ENCODE assay signal across 8 cellular contexts in genomic region chr1:1472046-1472876, GRCh38. TPM values are rescaled to one million over a fixed set of nuclear protein-coding genes. Genes with fewer than 3 reads are reported as not detected.
DNase-seq lines count a peak whose midpoint lies in the region; ATAC-seq and TF ChIP-seq lines count a peak whose summit lies in the region.
"Not testable (repeated sequence)": the region's sequence is repeated elsewhere in the genome, so short reads cannot be mapped to it uniquely, and the experiment has no call there.

No MANE protein-coding gene starts in this region.

- peak overlapping the region; percentile 88 for H3K9ac ChIP-seq in adipocyte (ENCODE audit: low read length)

- not testable (repeated sequence) for H3K36me3 ChIP-seq in CD4-positive, alpha-beta memory T cell (ENCODE audit: insufficient read depth, low read length); adipocyte (ENCODE audit: control insufficient read depth, insufficient read depth, low read length, severe bottlenecking)

- peak; percentile 18 for ATAC-seq in GM21619 (IDR thresholded peaks at IDR 0.05; ENCODE audit: unreplicated experiment)

- intact Hi-C loops in CD4-positive, alpha-beta memory T cell (cut with micrococcal nuclease): not testable (repeated sequence)

- H3K27me3 ChIP-seq in CD4-positive, alpha-beta memory T cell (ENCODE audit: insufficient read depth, low read length); HL-60 (ENCODE audit: insufficient read depth, poor library complexity, severe bottlenecking); adipocyte (replicated peaks; ENCODE audit: control insufficient read depth, insufficient read depth, low read length): not testable (repeated sequence)

- peak overlapping the region; percentile 46 to 92 (median 74) for H3K27ac Mint-ChIP-seq in CD4-positive, alpha-beta memory T cell
- H3K27ac Mint-ChIP-seq in T-helper 1 cell treated with Interleukin-12 subunit alpha and Interleukin-12 subunit beta and Interleukin-4 antibody, amounts not matched to agents 30 μg/mL and 1 μg/mL, for 36 hours: peak overlapping the region; percentile 52
- peak overlapping the region; percentile 72 for H3K27ac Mint-ChIP-seq in mesothelial cell of epicardium

- TF ChIP-seq CTCF in HL-60 (IDR thresholded peaks at IDR 0.05; ENCODE audit: insufficient read depth, low read length); fibroblast of mammary gland (conservative IDR thresholded peaks at IDR 0.05; ENCODE audit: control insufficient read depth, insufficient read depth, low read depth, low read length); mesothelial cell of epicardium (IDR thresholded peaks at IDR 0.05; ENCODE audit: unreplicated experiment): not testable (repeated sequence)

- CTCF ChIA-PET in CD4-positive, alpha-beta memory T cell (lab: Charles Lee; ENCODE audit: partially characterized antibody): not testable (repeated sequence)

- H3K4me3 ChIP-seq in CD4-positive, alpha-beta memory T cell (ENCODE audit: low read length in 2 of 2): not testable (repeated sequence)
- H3K4me3 ChIP-seq in HL-60 (replicated peaks; ENCODE audit: insufficient read depth, low read length) (peak overlapping the region; percentile 82), adipocyte (ENCODE audit: low read length) (peak overlapping the region; percentile 91), fibroblast of mammary gland (ENCODE audit: control insufficient read depth, low read depth, low read length) (peak overlapping the region; percentile 76)

- H3K4me1 Mint-ChIP-seq in CD4-positive, alpha-beta memory T cell: peaks cover 8 to 38% (median 19%) of the 10 kb centered on the region in 4 donors
- H3K4me1 Mint-ChIP-seq in T-helper 1 cell treated with Interleukin-12 subunit alpha and Interleukin-12 subunit beta and Interleukin-4 antibody, amounts not matched to agents 30 μg/mL and 1 μg/mL, for 36 hours (ENCODE audit: low read depth): peaks cover 16% of the 10 kb centered on the region
- peaks cover 20% of the 10 kb centered on the region for H3K4me1 Mint-ChIP-seq in mesothelial cell of epicardium

- POLR2A ChIA-PET in CD4-positive, alpha-beta memory T cell (lab: Charles Lee; ENCODE audit: partially characterized antibody): not testable (repeated sequence)

- H3K4me3 Mint-ChIP-seq in CD4-positive, alpha-beta memory T cell: peak overlapping the region; percentile 72 to 83 (median 75)
- H3K4me3 Mint-ChIP-seq in T-helper 1 cell treated with Interleukin-12 subunit alpha and Interleukin-12 subunit beta and Interleukin-4 antibody, amounts not matched to agents 30 μg/mL and 1 μg/mL, for 36 hours: peak overlapping the region; percentile 76
- H3K4me3 Mint-ChIP-seq in mesothelial cell of epicardium: peak overlapping the region; percentile 70

- not testable (repeated sequence) for H3K36me3 Mint-ChIP-seq in CD4-positive, alpha-beta memory T cell; T-helper 1 cell treated with Interleukin-12 subunit alpha and Interleukin-12 subunit beta and Interleukin-4 antibody, amounts not matched to agents 30 μg/mL and 1 μg/mL, for 36 hours (ENCODE audit: low read depth); mesothelial cell of epicardium

- not testable (repeated sequence) for H3K27me3 Mint-ChIP-seq in CD4-positive, alpha-beta memory T cell; T-helper 1 cell treated with Interleukin-12 subunit alpha and Interleukin-12 subunit beta and Interleukin-4 antibody, amounts not matched to agents 30 μg/mL and 1 μg/mL, for 36 hours (ENCODE audit: low read depth); mesothelial cell of epicardium (ENCODE audit: low read depth)

- not testable (repeated sequence) for H3K9me3 ChIP-seq in CD4-positive, alpha-beta memory T cell (ENCODE audit: control insufficient read depth in 1 of 2, low read length in 2 of 2); adipocyte (ENCODE audit: control insufficient read depth, low read length)

- peak overlapping the region; percentile 8 for H3K27ac ChIP-seq in CD4-positive, alpha-beta memory T cell (ENCODE audit: low read depth, low read length)
- peak overlapping the region; percentile 86 for H3K27ac ChIP-seq in HL-60 (replicated peaks)

- H3K4me1 ChIP-seq in CD4-positive, alpha-beta memory T cell (ENCODE audit: insufficient read depth, low read length): peaks cover 24% of the 10 kb centered on the region
- H3K4me1 ChIP-seq in adipocyte (ENCODE audit: control insufficient read depth, insufficient read depth, low read length): peaks cover 15% of the 10 kb centered on the region

- DNase-seq in CD4-positive, alpha-beta memory T cell: peak in 4 of 5 donors; percentile 20 to 39 (median 26)
- DNase-seq in HL-60 (ENCODE audit: low read depth in 1 of 2, low spot score in 1 of 2); fibroblast of mammary gland (ENCODE audit: low read depth); mesothelial cell of epicardium (ENCODE audit: low spot score in 2 of 2, unreplicated experiment in 2 of 2): not testable (repeated sequence)
- DNase-seq in adipocyte (ENCODE audit: low read depth): peak; percentile 38
- peak; percentile 24 to 25 for DNase-seq in stimulated activated CD4-positive, alpha-beta T cell treated with anti-CD3 and anti-CD28 coated beads, Interleukin-2, amount 100 ng/mL, for 24 hours

- not testable (repeated sequence) for H3K9me3 Mint-ChIP-seq in CD4-positive, alpha-beta memory T cell; T-helper 1 cell treated with Interleukin-12 subunit alpha and Interleukin-12 subunit beta and Interleukin-4 antibody, amounts not matched to agents 30 μg/mL and 1 μg/mL, for 36 hours; mesothelial cell of epicardium

RNA-seq across cellular contexts. Expression of gene ATAD3B, which starts 0.7 kb away (rescaled TPM):
- total RNA-seq in CD4-positive, alpha-beta memory T cell: 10 to 100 TPM; 51.1 to 53.8 TPM
- polyA plus RNA-seq in CD4-positive, alpha-beta memory T cell: 1 to 10 TPM; 2.9 to 8.1 TPM
- total RNA-seq in mesothelial cell of epicardium: 38.5 to 43.6 TPM (median 39.2 TPM) in 3 replicates

RNA-seq across cellular contexts. Expression of gene ATAD3C, which starts 22.8 kb away (rescaled TPM):
- total RNA-seq in CD4-positive, alpha-beta memory T cell: 1 to 10 TPM; 1.5 to 1.6 TPM
- 1 to 10 TPM; 1.8 to 2.1 TPM for polyA plus RNA-seq in CD4-positive, alpha-beta memory T cell
- 2.2 to 3.9 TPM (median 2.9 TPM) in 3 replicates for total RNA-seq in mesothelial cell of epicardium

RNA-seq across cellular contexts. Expression of gene VWA1, which starts 36.8 kb away (rescaled TPM):
- not detected for total RNA-seq in CD4-positive, alpha-beta memory T cell
- polyA plus RNA-seq in CD4-positive, alpha-beta memory T cell: not detected
- total RNA-seq in mesothelial cell of epicardium: 57.0 to 59.1 TPM (median 57.7 TPM) in 3 replicates

RNA-seq across cellular contexts. Expression of gene ATAD3A, which starts 39.7 kb away (rescaled TPM):
- total RNA-seq in CD4-positive, alpha-beta memory T cell: 10 to 100 TPM; 23.0 to 24.7 TPM
- polyA plus RNA-seq in CD4-positive, alpha-beta memory T cell: 10 to 100 TPM in 1 of 2 donors, 1 to 10 TPM in 1; 9.5 to 12.2 TPM
- 31.8 to 35.4 TPM (median 35.3 TPM) in 3 replicates for total RNA-seq in mesothelial cell of epicardium

RNA-seq across cellular contexts. Expression of gene ANKRD65, which starts 51.2 kb away (rescaled TPM):
- not detected for total RNA-seq in CD4-positive, alpha-beta memory T cell
- polyA plus RNA-seq in CD4-positive, alpha-beta memory T cell: not detected
- 10.9 to 12.3 TPM (median 11.3 TPM) in 3 replicates for total RNA-seq in mesothelial cell of epicardium

Comparison
In these comparisons a context has a peak if more than half of its experiments do, and no peak if none do; other contexts are left out.
1. RNA of gene VWA1, which starts 36.8 kb away (total RNA-seq): 57.0 to 59.1 TPM in mesothelial cell of epicardium; not detected in CD4-positive, alpha-beta memory T cell; every median in the first group is over 10 times any median in the second.
2. Peak in every context shown above with its lines, with median percentiles within 50 percentile points of each other: H3K27ac Mint-ChIP-seq and H3K4me3 Mint-ChIP-seq.